26 cellular contexts compared by ENCODE assay signal in the genomic region with DNA sequence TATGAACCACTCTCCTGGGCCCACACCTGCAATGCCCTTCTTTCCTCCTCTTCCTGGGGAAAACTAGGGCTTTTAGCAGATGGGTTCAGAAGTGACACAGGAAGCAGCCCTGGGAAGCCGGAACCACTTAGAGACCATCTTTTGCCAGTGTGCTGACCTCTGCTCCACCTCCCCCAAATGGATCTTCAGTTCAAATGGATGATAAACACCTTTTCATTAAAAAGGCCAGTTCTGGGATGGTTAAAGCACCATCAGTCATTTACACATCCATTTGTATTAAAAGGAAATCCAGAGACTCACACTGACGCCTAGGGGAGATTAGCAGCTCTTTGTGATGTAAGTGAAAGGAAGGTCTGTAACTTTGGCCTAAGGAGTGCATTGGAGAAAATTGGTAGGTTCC. TPM values are rescaled to one million over a fixed set of nuclear protein-coding genes. Genes with fewer than 3 reads are reported as not detected.
A peak's percentile ranks its signal among the peaks of the same experiment; 100 is the strongest.
DNase-seq lines count a peak whose midpoint lies in the region; ATAC-seq, FAIRE-seq and TF ChIP-seq lines count a peak whose summit lies in the region.
"Had no signal": no experiment of that assay in that cellular context is flagged by ENCODE, and none has a peak within 500 bp of the region (broad histone marks: within the 10 kb centered on the region; RNA-seq: fewer than 3 reads in every experiment).

No MANE protein-coding gene starts in this region.

- H3K4me2 ChIP-seq in HepG2 (ENCODE audit: low read depth, low read length), result no peak overlapping the region
- H3K4me2 ChIP-seq: PC-9 had no signal

- peaks cover 0 to 6% of the 10 kb centered on the region in 2 experiments; a peak in 2 of 5 replicates for H3K36me3 ChIP-seq in HepG2 (replicated peaks in 1 of 2; ENCODE audit: control insufficient read depth in 1 of 2, insufficient read depth in 2 of 2, low read length in 2 of 2)
- H3K36me3 ChIP-seq in right lobe of liver, result peaks cover 0 to 15% (median 5%) of the 10 kb centered on the region in 4 donors
- peaks cover 30% of the 10 kb centered on the region for H3K36me3 ChIP-seq in endodermal cell (ENCODE audit: control insufficient read depth, insufficient read depth, low read length)
- peaks cover 41% of the 10 kb centered on the region for H3K36me3 ChIP-seq in MG63
- H3K36me3 ChIP-seq in SJCRH30, result peaks cover 25% of the 10 kb centered on the region

- DNase-seq in HepG2 (ENCODE audit: low spot score), result no peak
- no peak for DNase-seq in right lobe of liver
- DNase-seq in endodermal cell, result peak; percentile 75
- DNase-seq in mesothelial cell of epicardium (ENCODE audit: low spot score in 2 of 2, unreplicated experiment in 2 of 2), result no peak
- DNase-seq in MG63, result no peak
- no peak for DNase-seq in LoVo (ENCODE audit: low spot score)
- DNase-seq in activated effector memory CD4-positive, alpha-beta T cell treated with anti-CD3 and anti-CD28 coated beads, Interleukin-2, amount 50 U/mL, for 16 hours, result no peak
- no peak for DNase-seq in SJCRH30
- DNase-seq: activated CD4-positive, alpha-beta T cell treated with anti-CD3 and anti-CD28 coated beads for 1 hour; activated CD8-positive, alpha-beta T cell treated with anti-CD3 and anti-CD28 coated beads, Interleukin-2, amount 10 ng/mL, durations not matched to agents 7 days and 5 days; activated naive CD8-positive, alpha-beta T cell treated with anti-CD3 and anti-CD28 coated beads for 36 hours; gastrocnemius medialis; NCI-H146; NCI-H226; NCI-H526 treated with DMSO at 0.1 percent for 48 hours; NK-92 treated with Interleukin-12 subunit alpha and Interleukin-12 subunit beta, amount 100 ng/mL, for 24 hours; PC-9; stimulated activated naive CD4-positive, alpha-beta T cell treated with Interleukin-2 at 50 U/mL for 16 hours; T-helper 2 cell; upper lobe of right lung had no signal

- H3K79me2 ChIP-seq in HepG2 (ENCODE audit: insufficient read depth, low read length), result no peaks in the 10 kb centered on the region

- WGBS in HepG2 (ENCODE audit: low lambda C conversion rate), result 97% methylated on average over 2 of the region's 2 CpGs
- WGBS in right lobe of liver (ENCODE audit: insufficient coverage, low coverage, low lambda C conversion rate, missing lambda C conversion rate), result 48% methylated on average over 2 of the region's 2 CpGs
- WGBS in endodermal cell (ENCODE audit: insufficient coverage in 1 of 2, insufficient read length in 1 of 2), 2 experiments, result 43 to 82% methylated on average over 2 of the region's 2 CpGs

- no peak for FAIRE-seq in HepG2 (lab: Jason Lieb, UNC)
- FAIRE-seq: A204.1, islet of Langerhans had no signal

- H3K27me3 ChIP-seq in HepG2 (ENCODE audit: control insufficient read depth in 1 of 2, insufficient read depth in 2 of 2, low read length in 2 of 2) (no peaks in the 10 kb centered on the region), right lobe of liver (no peaks in the 10 kb centered on the region), endodermal cell (ENCODE audit: control insufficient read depth, insufficient read depth, low read length, poor library complexity, severe bottlenecking) (no peaks in the 10 kb centered on the region), MG63 (no peaks in the 10 kb centered on the region), SJCRH30 (no peaks in the 10 kb centered on the region)
- H3K27me3 ChIP-seq: ascending aorta, suprapubic skin, upper lobe of right lung had no signal

- no peak for TF ChIP-seq RAD21 in HepG2 (CRISPR knock-in tag; IDR thresholded peaks at IDR 0.05)

- no peak overlapping the region for H3K27ac ChIP-seq in HepG2 (ENCODE audit: extremely low read length, insufficient read depth, low read length)
- no peak overlapping the region for H3K27ac ChIP-seq in right lobe of liver
- no peak overlapping the region for H3K27ac ChIP-seq in endodermal cell (ENCODE audit: low read depth, low read length)
- no peak overlapping the region for H3K27ac ChIP-seq in SJCRH30
- H3K27ac ChIP-seq: ascending aorta, gastrocnemius medialis, PC-9, suprapubic skin, upper lobe of right lung had no signal

- H3K27ac Mint-ChIP-seq in endodermal cell (no peak overlapping the region), mesothelial cell of epicardium (peak overlapping the region; percentile 47)
- H3K27ac Mint-ChIP-seq: activated CD8-positive, alpha-beta T cell treated with anti-CD3 and anti-CD28 coated beads, Interleukin-2, amount 10 ng/mL, durations not matched to agents 7 days and 5 days; activated naive CD8-positive, alpha-beta T cell treated with anti-CD3 and anti-CD28 coated beads for 36 hours had no signal

- TF ChIP-seq EP300 in HepG2 (IDR thresholded peaks at IDR 0.05; ENCODE audit: low read depth in 2 of 2, low read length in 2 of 2) (no peak), HepG2 (CRISPR knock-in tag; IDR thresholded peaks at IDR 0.05; ENCODE audit: borderline replicate concordance) (no peak)

- peaks cover 88% of the 10 kb centered on the region for H3K27me3 Mint-ChIP-seq in endodermal cell (ENCODE audit: insufficient read depth)
- H3K27me3 Mint-ChIP-seq in mesothelial cell of epicardium (ENCODE audit: low read depth), result no peaks in the 10 kb centered on the region
- H3K27me3 Mint-ChIP-seq: activated naive CD8-positive, alpha-beta T cell treated with anti-CD3 and anti-CD28 coated beads for 36 hours had no signal

- H3K4me1 ChIP-seq in HepG2 (ENCODE audit: insufficient read depth, low read length) (peaks cover 17% of the 10 kb centered on the region; the same call in 1 of the 2 replicates), right lobe of liver (peaks cover 0 to 3% (median 0%) of the 10 kb centered on the region in 4 donors), endodermal cell (ENCODE audit: control insufficient read depth, insufficient read depth, low read length) (peaks cover 6% of the 10 kb centered on the region), SJCRH30 (peaks cover 20% of the 10 kb centered on the region)
- H3K4me1 ChIP-seq: ascending aorta, suprapubic skin had no signal

- no peak for TF ChIP-seq CTCF in HepG2 (CRISPR knock-in tag; IDR thresholded peaks at IDR 0.05)
- TF ChIP-seq CTCF in right lobe of liver (IDR thresholded peaks at IDR 0.05), result no peak
- TF ChIP-seq CTCF in endodermal cell (conservative IDR thresholded peaks at IDR 0.05), result no peak
- TF ChIP-seq CTCF in mesothelial cell of epicardium (IDR thresholded peaks at IDR 0.05; ENCODE audit: unreplicated experiment), result no peak

- H2AFZ ChIP-seq in HepG2 (ENCODE audit: low read length), result no peak overlapping the region
- H2AFZ ChIP-seq: PC-9 had no signal

- POLR2A ChIA-PET in HepG2 (lab: Yijun Ruan, JAX), result interaction anchor here (0.9 kb wide), 1 partner anchor 162 kb away, joined by 3 read pairs; no protein-coding TSS in a partner anchor

- peaks cover 29% of the 10 kb centered on the region for H3K36me3 Mint-ChIP-seq in endodermal cell (ENCODE audit: low read depth)
- H3K36me3 Mint-ChIP-seq in mesothelial cell of epicardium, result peaks cover 6% of the 10 kb centered on the region

- H3K9ac ChIP-seq in HepG2 (ENCODE audit: insufficient read depth, low read depth, low read length), result no peak overlapping the region
- H3K9ac ChIP-seq in endodermal cell (ENCODE audit: extremely low read depth, low read length, poor library complexity, severe bottlenecking), result no peak overlapping the region

- CTCF ChIA-PET in HepG2 (lab: Yijun Ruan, JAX; ENCODE audit: low intra/inter-chr PET ratio, low total read pairs), result no interaction called here

- H3K9me3 ChIP-seq in HepG2 (ENCODE audit: low read length), result no peaks in the 10 kb centered on the region
- H3K9me3 ChIP-seq in right lobe of liver, result no peaks in the 10 kb centered on the region
- H3K9me3 ChIP-seq in endodermal cell (ENCODE audit: control insufficient read depth, low read length), result no peaks in the 10 kb centered on the region
- H3K9me3 ChIP-seq in MG63, result no peaks in the 10 kb centered on the region
- no peaks in the 10 kb centered on the region for H3K9me3 ChIP-seq in SJCRH30 (replicated peaks)
- H3K9me3 ChIP-seq: ascending aorta, gastrocnemius medialis, suprapubic skin, upper lobe of right lung had no signal

- H3K4me3 ChIP-seq in HepG2 (replicated peaks in 1 of 3; ENCODE audit: insufficient read depth in 1 of 3, low read depth in 2 of 3, low read length in 3 of 3) (no peak overlapping the region), right lobe of liver (no peak overlapping the region), endodermal cell (ENCODE audit: low read length) (no peak overlapping the region), MG63 (no peak overlapping the region), SJCRH30 (no peak overlapping the region)
- H3K4me3 ChIP-seq: ascending aorta, gastrocnemius medialis, PC-9, suprapubic skin, upper lobe of right lung had no signal

- in situ Hi-C loops in HepG2 (cut with HindIII; ENCODE audit: extremely low pct_ligation_motif_present, low pct_unique_long_range_greater_than_20kb), result no loop called here

- ATAC-seq in HepG2 (no peak), right lobe of liver (no peak)
- ATAC-seq: activated CD8-positive, alpha-beta T cell treated with anti-CD3 and anti-CD28 coated beads, Interleukin-2, amount 10 ng/mL, durations not matched to agents 7 days and 5 days; gastrocnemius medialis; left lobe of liver; SK-N-SH treated with all-trans-retinoic acid at 6 μM for 48 hours; upper lobe of right lung had no signal

- no peaks in the 10 kb centered on the region; the same call in 1 of the 2 replicates for H4K20me1 ChIP-seq in HepG2 (ENCODE audit: insufficient read depth, low read length)

- BruUV-seq in HepG2 (replicated peaks; lab: Mats Ljungman, UMichigan), result no TSS peak

- H3K9me3 Mint-ChIP-seq in endodermal cell, result no peaks in the 10 kb centered on the region
- no peaks in the 10 kb centered on the region for H3K9me3 Mint-ChIP-seq in mesothelial cell of epicardium
- H3K9me3 Mint-ChIP-seq: activated naive CD8-positive, alpha-beta T cell treated with anti-CD3 and anti-CD28 coated beads for 36 hours had no signal

- H3K4me3 Mint-ChIP-seq in endodermal cell (no peak overlapping the region), mesothelial cell of epicardium (no peak overlapping the region)
- H3K4me3 Mint-ChIP-seq: activated CD8-positive, alpha-beta T cell treated with anti-CD3 and anti-CD28 coated beads, Interleukin-2, amount 10 ng/mL, durations not matched to agents 7 days and 5 days; activated naive CD8-positive, alpha-beta T cell treated with anti-CD3 and anti-CD28 coated beads for 36 hours had no signal

- TF ChIP-seq POLR2A in HepG2 (IDR thresholded peaks at IDR 0.05; ENCODE audit: insufficient read depth in 1 of 2, low read depth in 2 of 2, low read length in 2 of 2) (no peak), right lobe of liver (IDR thresholded peaks at IDR 0.05) (no peak)

- intact Hi-C loops in HepG2 (cut with micrococcal nuclease; ENCODE audit: unreplicated experiment) (no loop called here), right lobe of liver (cut with DNase I) (loop anchor here in 1 of 2 donors (10.0 kb wide), 1 partner anchor 280 kb away; no protein-coding TSS in a partner anchor)

- H3K4me1 Mint-ChIP-seq in endodermal cell (peaks cover 28% of the 10 kb centered on the region), mesothelial cell of epicardium (peaks cover 28% of the 10 kb centered on the region)

RNA-seq across cellular contexts. Expression of a gene that starts 47.5 kb away (rescaled TPM):
- total RNA-seq in HepG2 (2016; rRNA removed; fragmentation: Illumina TruSeq; extraction: Trizol) (100 and 211 TPM in 2 replicates), right lobe of liver (100 to 1,000 TPM in 1 of 6 experiments, 10 to 100 TPM in 5; 42.9 to 114 (median 69.8) TPM), endodermal cell (100 to 1,000 TPM; 254 to 256 TPM), mesothelial cell of epicardium (166 to 171 TPM (median 169 TPM) in 3 replicates)
- 13.3 and 14.6 TPM in 2 replicates for total RNA-seq in HepG2 (2016; cell fraction: cytosol; rRNA removed; fragmentation: Illumina TruSeq; extraction: Trizol; ENCODE audit: low read depth)
- total RNA-seq in HepG2 (2016; cell fraction: insoluble cytoplasmic fraction; rRNA removed; fragmentation: Illumina TruSeq; extraction: Trizol), result 102 and 212 TPM in 2 replicates
- 43.2 and 50.9 TPM in 2 replicates for total RNA-seq in HepG2 (2016; cell fraction: membrane; rRNA removed; fragmentation: Illumina TruSeq; extraction: Trizol)
- total RNA-seq in HepG2 (2016; cell fraction: nucleus; rRNA removed; fragmentation: Illumina TruSeq; extraction: Trizol), result 65.3 and 72.8 TPM in 2 replicates
- polyA plus RNA-seq in HepG2 (2011; rRNA removed), result 47.2 and 51.2 TPM in 2 replicates
- polyA plus RNA-seq in HepG2 (2011; cell fraction: cytosol; rRNA removed), result 21.5 and 40.8 TPM in 2 replicates
- 9.5 and 18.1 TPM in 2 replicates for polyA plus RNA-seq in HepG2 (2011; cell fraction: nucleus; rRNA removed)
- 133 and 175 TPM in 2 replicates for polyA plus RNA-seq in HepG2 (2012)
- polyA plus RNA-seq in HepG2 (2016; cell fraction: cytosol; fragmentation: Illumina TruSeq; extraction: Trizol; ENCODE audit: low read depth), result 9.2 and 11.1 TPM in 2 replicates
- 284 and 307 TPM in 2 replicates for polyA plus RNA-seq in HepG2 (2016; cell fraction: insoluble cytoplasmic fraction; fragmentation: Illumina TruSeq; extraction: Trizol; ENCODE audit: low read depth)
- polyA plus RNA-seq in HepG2 (2016; cell fraction: membrane; fragmentation: Illumina TruSeq; extraction: Trizol; ENCODE audit: low read depth), result 36.0 and 43.6 TPM in 2 replicates
- polyA plus RNA-seq in HepG2 (2016; cell fraction: nucleus; fragmentation: Illumina TruSeq; extraction: Trizol; ENCODE audit: insufficient read depth, low read depth), result 111 and 115 TPM in 2 replicates
- 23.0 and 24.6 TPM in 2 replicates for polyA minus RNA-seq in HepG2 (2011; rRNA and poly(A)+ RNA removed; ENCODE audit: low replicate concordance)
- 84.2 and 88.6 TPM in 2 replicates for polyA minus RNA-seq in HepG2 (2011; cell fraction: cytosol; rRNA and poly(A)+ RNA removed)
- polyA minus RNA-seq in HepG2 (2011; cell fraction: nucleus; rRNA and poly(A)+ RNA removed), result 34.8 and 35.1 TPM in 2 replicates
- 152 TPM for polyA plus RNA-seq in endodermal cell (2013, experiment 1 of 2)
- polyA plus RNA-seq in endodermal cell (2013, experiment 2 of 2), result 152 TPM
- 26.9 and 29.4 TPM in 2 replicates for total RNA-seq in MG63 (2014; rRNA removed; shearing (Covaris generic); ENCODE audit: low replicate concordance)
- total RNA-seq in SJCRH30 (2014; rRNA removed; shearing (Covaris generic)), result 109 and 122 TPM in 2 replicates
